In genomic region chr10:10883737-10884136, GRCh38 we compare ENCODE assay signal across 28 cellular contexts.
"Had no signal": no experiment of that assay in that cellular context is flagged by ENCODE, and none has a peak within 500 bp of the region (broad histone marks: within the 10 kb centered on the region; RNA-seq: fewer than 3 reads in every experiment).

No MANE protein-coding gene starts in this region.

- H3K27ac ChIP-seq: stomach, suprapubic skin, testis, thoracic aorta, thyroid gland, tibial artery, tibial nerve, transverse colon, upper lobe of left lung, upper lobe of right lung, uterus, vagina had no signal

- H3K27ac Mint-ChIP-seq: stimulated activated effector memory CD8-positive, alpha-beta T cell treated with anti-CD3 and anti-CD28 coated beads, Interleukin-12 subunit alpha, Interleukin-12 subunit beta, amount 100 ng/mL, for 72 hours; stimulated activated memory B cell treated with anti-CD40 and anti-IgM and Interleukin-4, amounts not matched to agents 10 μg/mL and 1 μg/mL and 100 μg/mL, for 72 hours; stimulated activated naive B cell treated with anti-CD40 and anti-IgM and Interleukin-4, amounts not matched to agents 10 μg/mL and 1 μg/mL and 100 μg/mL, for 72 hours; stimulated activated naive CD8-positive, alpha-beta T cell treated with anti-CD3 and anti-CD28 coated beads, Interleukin-15, amount 100 ng/mL, for 72 hours; stimulated activated naive CD8-positive, alpha-beta T cell treated with anti-CD3 and anti-CD28 coated beads, Interleukin-15, Interleukin-2, amounts not matched to agents 100 ng/mL and 50 ng/mL, for 24 hours; type B pancreatic cell had no signal

- H3K36me3 Mint-ChIP-seq: stimulated activated effector memory CD8-positive, alpha-beta T cell treated with anti-CD3 and anti-CD28 coated beads, Interleukin-12 subunit alpha, Interleukin-12 subunit beta, amount 100 ng/mL, for 72 hours had no signal

- H3K4me1 Mint-ChIP-seq: stimulated activated effector memory CD8-positive, alpha-beta T cell treated with anti-CD3 and anti-CD28 coated beads, Interleukin-12 subunit alpha, Interleukin-12 subunit beta, amount 100 ng/mL, for 72 hours; stimulated activated memory B cell treated with anti-CD40 and anti-IgM and Interleukin-4, amounts not matched to agents 10 μg/mL and 1 μg/mL and 100 μg/mL, for 72 hours; stimulated activated naive CD8-positive, alpha-beta T cell treated with anti-CD3 and anti-CD28 coated beads, Interleukin-15, amount 100 ng/mL, for 72 hours had no signal

- H3K4me3 Mint-ChIP-seq: stimulated activated effector memory CD8-positive, alpha-beta T cell treated with anti-CD3 and anti-CD28 coated beads, Interleukin-12 subunit alpha, Interleukin-12 subunit beta, amount 100 ng/mL, for 72 hours; stimulated activated memory B cell treated with anti-CD40 and anti-IgM and Interleukin-4, amounts not matched to agents 10 μg/mL and 1 μg/mL and 100 μg/mL, for 72 hours; stimulated activated naive B cell treated with anti-CD40 and anti-IgM and Interleukin-4, amounts not matched to agents 10 μg/mL and 1 μg/mL and 100 μg/mL, for 72 hours; stimulated activated naive CD8-positive, alpha-beta T cell treated with anti-CD3 and anti-CD28 coated beads, Interleukin-15, amount 100 ng/mL, for 72 hours; stimulated activated naive CD8-positive, alpha-beta T cell treated with anti-CD3 and anti-CD28 coated beads, Interleukin-15, Interleukin-2, amounts not matched to agents 100 ng/mL and 50 ng/mL, for 24 hours; type B pancreatic cell had no signal

- H3K27me3 ChIP-seq: stomach, suprapubic skin, testis, thyroid gland, tibial artery, tibial nerve, transverse colon, upper lobe of left lung, upper lobe of right lung, uterus, vagina had no signal

- DNase-seq: stimulated activated CD4-positive, alpha-beta T cell treated with anti-CD3 and anti-CD28 coated beads, Interleukin-2, amount 100 ng/mL, for 48 hours; stimulated activated CD4-positive, alpha-beta T cell treated with anti-CD3 and anti-CD28 coated beads, Interleukin-4, amount 100 ng/mL, for 1 hour; stimulated activated CD4-positive, alpha-beta T cell treated with anti-CD3 and anti-CD28 coated beads, Interleukin-4, amount 100 ng/mL, for 24 hours; stimulated activated CD4-positive, alpha-beta T cell treated with anti-CD3 and anti-CD28 coated beads, Interleukin-4, amount 100 ng/mL, for 4 hours; stimulated activated CD8-positive, alpha-beta memory T cell treated with anti-CD3 and anti-CD28 coated beads, Interleukin-4, amount 100 ng/mL, for 48 hours; stimulated activated naive B cell treated with anti-CD40 and anti-IgM and Interleukin-4, amounts not matched to agents 10 μg/mL and 1 μg/mL and 100 μg/mL, for 72 hours; stimulated activated naive CD4-positive, alpha-beta T cell treated with Interleukin-2 at 50 U/mL for 16 hours; stimulated activated naive CD8-positive, alpha-beta T cell treated with anti-CD3 and anti-CD28 coated beads, Interleukin-15, amount 100 ng/mL, for 72 hours; stimulated activated naive CD8-positive, alpha-beta T cell treated with anti-CD3 and anti-CD28 coated beads, Interleukin-15, Interleukin-2, amounts not matched to agents 100 U/mL and 50 U/mL, for 24 hours; stomach; substantia nigra; testis; thyroid gland; tibial artery; transverse colon; trophoblast cell; upper lobe of left lung; upper lobe of right lung; uterus had no signal

- H3K36me3 ChIP-seq: stomach, suprapubic skin, thoracic aorta, thyroid gland, tibial nerve, transverse colon, upper lobe of left lung, upper lobe of right lung, uterus, vagina had no signal

- H3K4me1 ChIP-seq: stomach, suprapubic skin, testis, thyroid gland, tibial nerve, transverse colon, upper lobe of left lung, uterus, vagina had no signal

- H3K9me3 ChIP-seq: suprapubic skin, testis, thoracic aorta, thyroid gland, uterus, vagina had no signal

- FAIRE-seq: urothelium cell line had no signal

- H3K4me3 ChIP-seq: stomach, suprapubic skin, testis, thoracic aorta, thyroid gland, tibial artery, tibial nerve, transverse colon, upper lobe of left lung, upper lobe of right lung, uterus, vagina had no signal
